In genomic region chr5:1931590-1932138, GRCh38 we compare ENCODE assay signal across 9 cellular contexts. TPM values are rescaled to one million over a fixed set of nuclear protein-coding genes. Genes with fewer than 3 reads are reported as not detected.
DNase-seq lines count a peak whose midpoint lies in the region; ATAC-seq, FAIRE-seq and TF ChIP-seq lines count a peak whose summit lies in the region.
"Had no signal": no experiment of that assay in that cellular context is flagged by ENCODE, and none has a peak within 500 bp of the region (broad histone marks: within the 10 kb centered on the region; RNA-seq: fewer than 3 reads in every experiment).

No MANE protein-coding gene starts in this region.

- peak overlapping the region; percentile 42 for H3K27ac ChIP-seq in RWPE2 (ENCODE audit: poor library complexity, severe bottlenecking)
- peak overlapping the region; percentile 29 for H3K27ac ChIP-seq in cardiac muscle cell
- H3K27ac ChIP-seq in muscle layer of duodenum (ENCODE audit: low read length), result no peak overlapping the region
- peak overlapping the region in 1 of 4 donors; percentile 79 for H3K27ac ChIP-seq in tibial nerve
- no peak overlapping the region for H3K27ac ChIP-seq in naive thymus-derived CD4-positive, alpha-beta T cell (ENCODE audit: low read depth, low read length)
- H3K27ac ChIP-seq in small intestine (ENCODE audit: low read depth in 1 of 2, low read length in 1 of 2), result no peak overlapping the region

- H3K4me1 Mint-ChIP-seq in naive thymus-derived CD4-positive, alpha-beta T cell, result peaks cover 0 to 5% (median 0%) of the 10 kb centered on the region in 7 donors

- DNase-seq in RWPE2 (ENCODE audit: low spot score), result peak; percentile 67
- DNase-seq in cardiac muscle cell (ENCODE audit: low read depth in 1 of 2, low spot score in 1 of 2), result peak in 1 of 2 donors; percentile 69
- no peak for DNase-seq in tibial nerve (ENCODE audit: low spot score in 2 of 2)
- DNase-seq in glomerular visceral epithelial cell (ENCODE audit: extremely low spot score), result no peak
- no peak for DNase-seq in naive thymus-derived CD4-positive, alpha-beta T cell
- no peak for DNase-seq in small intestine
- DNase-seq in NCI-H446 (lab: John Stamatoyannopoulos, UW), result no peak
- DNase-seq: NCI-H1694 had no signal

- no peak for FAIRE-seq in small intestine (lab: Jason Lieb, UNC)

- no peaks in the 10 kb centered on the region for H3K27me3 ChIP-seq in RWPE2 (ENCODE audit: insufficient read depth, poor library complexity, severe bottlenecking)
- H3K27me3 ChIP-seq in cardiac muscle cell, result peaks cover 19% of the 10 kb centered on the region
- peaks cover 13% of the 10 kb centered on the region for H3K27me3 ChIP-seq in muscle layer of duodenum (ENCODE audit: low read depth, low read length)
- H3K27me3 ChIP-seq in tibial nerve, result peaks cover 0 to 18% of the 10 kb centered on the region in 2 donors
- H3K27me3 ChIP-seq in naive thymus-derived CD4-positive, alpha-beta T cell (ENCODE audit: control insufficient read depth in 2 of 2, insufficient read depth in 2 of 2, low read length in 2 of 2), result peaks cover 0 to 11% of the 10 kb centered on the region in 2 donors
- peaks cover 13 to 21% of the 10 kb centered on the region in 2 donors for H3K27me3 ChIP-seq in small intestine (ENCODE audit: control insufficient read depth in 2 of 2, insufficient read depth in 2 of 2, low read length in 2 of 2)

- intact Hi-C loops in naive thymus-derived CD4-positive, alpha-beta T cell (cut with micrococcal nuclease), result no loop called here

- no peak for TF ChIP-seq EP300 in tibial nerve (IDR thresholded peaks at IDR 0.05)

- H3K36me3 ChIP-seq in RWPE2 (ENCODE audit: low read depth), result no peaks in the 10 kb centered on the region
- H3K36me3 ChIP-seq in cardiac muscle cell, result no peaks in the 10 kb centered on the region
- H3K36me3 ChIP-seq in muscle layer of duodenum (ENCODE audit: control insufficient read depth in 1 of 2, insufficient read depth in 2 of 2, low read length in 2 of 2), result peaks cover 0 to 8% of the 10 kb centered on the region in 2 donors
- peaks cover 0 to 5% (median 0%) of the 10 kb centered on the region in 3 donors for H3K36me3 ChIP-seq in tibial nerve
- H3K36me3 ChIP-seq in naive thymus-derived CD4-positive, alpha-beta T cell (ENCODE audit: control insufficient read depth in 2 of 3, insufficient read depth in 3 of 3, low read length in 3 of 3), result no peaks in the 10 kb centered on the region
- no peaks in the 10 kb centered on the region for H3K36me3 ChIP-seq in small intestine (ENCODE audit: control insufficient read depth in 2 of 2, insufficient read depth in 2 of 2, low read length in 2 of 2)

- TF ChIP-seq CTCF in RWPE2 (IDR thresholded peaks at IDR 0.05; ENCODE audit: poor library complexity, severe bottlenecking) (no peak), cardiac muscle cell (IDR thresholded peaks at IDR 0.05; ENCODE audit: low read depth, low read length) (no peak), tibial nerve (IDR thresholded peaks at IDR 0.05) (no peak)

- H3K4me3 ChIP-seq in RWPE2 (ENCODE audit: severe bottlenecking) (peak overlapping the region; percentile 32), cardiac muscle cell (peak overlapping the region; percentile 7), muscle layer of duodenum (ENCODE audit: low read depth in 1 of 2, low read length in 2 of 2) (peak overlapping the region; percentile 11 to 65), tibial nerve (peak overlapping the region; percentile 4 to 57 (median 30)), small intestine (ENCODE audit: low read depth in 1 of 2, low read length in 2 of 2) (no peak overlapping the region)
- no peak overlapping the region for H3K4me3 ChIP-seq in naive thymus-derived CD4-positive, alpha-beta T cell (ENCODE audit: low read length)

- H3K9me3 Mint-ChIP-seq in naive thymus-derived CD4-positive, alpha-beta T cell, result peaks cover 0 to 3% (median 0%) of the 10 kb centered on the region in 11 donors

- no peaks in the 10 kb centered on the region for H3K36me3 Mint-ChIP-seq in naive thymus-derived CD4-positive, alpha-beta T cell

- no peak overlapping the region for H3K27ac Mint-ChIP-seq in naive thymus-derived CD4-positive, alpha-beta T cell

- 7 to 10% methylated on average over 13 of the region's 30 CpGs for WGBS in tibial nerve, 2 donors
- 6 to 7% (median 7%) methylated on average over 23 to 30 of the region's 30 CpGs for WGBS in small intestine, 3 donors

- H3K27me3 Mint-ChIP-seq in naive thymus-derived CD4-positive, alpha-beta T cell, result peaks cover 16 to 44% (median 29%) of the 10 kb centered on the region in 5 donors

- H3K9me3 ChIP-seq in RWPE2 (ENCODE audit: severe bottlenecking) (no peaks in the 10 kb centered on the region), cardiac muscle cell (ENCODE audit: low read depth) (no peaks in the 10 kb centered on the region), muscle layer of duodenum (ENCODE audit: control insufficient read depth in 1 of 2, low read length in 2 of 2) (no peaks in the 10 kb centered on the region), tibial nerve (peaks cover 0 to under 1% (median 0%) of the 10 kb centered on the region in 4 donors), small intestine (ENCODE audit: control insufficient read depth, low read depth) (no peaks in the 10 kb centered on the region)
- no peaks in the 10 kb centered on the region for H3K9me3 ChIP-seq in naive thymus-derived CD4-positive, alpha-beta T cell (ENCODE audit: control insufficient read depth in 2 of 3, low read length in 3 of 3)

- peak; percentile 35 for ATAC-seq in RWPE2 (ENCODE audit: low read depth)
- no peak for ATAC-seq in naive thymus-derived CD4-positive, alpha-beta T cell

- H3K4me3 Mint-ChIP-seq in naive thymus-derived CD4-positive, alpha-beta T cell, result peak overlapping the region in 1 of 10 donors; percentile 43

- CTCF ChIA-PET in naive thymus-derived CD4-positive, alpha-beta T cell (lab: Charles Lee), result no interaction called here

- no peak for TF ChIP-seq POLR2A in tibial nerve (IDR thresholded peaks at IDR 0.05)

- POLR2A ChIA-PET in naive thymus-derived CD4-positive, alpha-beta T cell (lab: Charles Lee), result no interaction called here

- H3K4me1 ChIP-seq in RWPE2 (ENCODE audit: insufficient read depth, poor library complexity, severe bottlenecking), result peaks cover 19% of the 10 kb centered on the region
- H3K4me1 ChIP-seq in cardiac muscle cell (ENCODE audit: low read depth), result peaks cover 4% of the 10 kb centered on the region
- H3K4me1 ChIP-seq in muscle layer of duodenum (ENCODE audit: control insufficient read depth in 1 of 2, insufficient read depth in 2 of 2, low read length in 2 of 2), result peaks cover 0 to 14% of the 10 kb centered on the region in 2 donors
- peaks cover 0 to 12% (median 0%) of the 10 kb centered on the region in 4 donors for H3K4me1 ChIP-seq in tibial nerve
- H3K4me1 ChIP-seq in naive thymus-derived CD4-positive, alpha-beta T cell (ENCODE audit: control insufficient read depth in 2 of 2, insufficient read depth in 2 of 2, low read length in 2 of 2), result no peaks in the 10 kb centered on the region
- H3K4me1 ChIP-seq in small intestine (ENCODE audit: control insufficient read depth in 2 of 2, insufficient read depth in 1 of 2, low read depth in 1 of 2, low read length in 1 of 2), result no peaks in the 10 kb centered on the region

RNA-seq across cellular contexts. Expression of gene IRX4, which starts 48.9 kb away (rescaled TPM):
- total RNA-seq in cardiac muscle cell (284 and 308 TPM in 2 replicates), tibial nerve (not detected)
- polyA plus RNA-seq in cardiac muscle cell (208 and 257 TPM in 2 replicates), small intestine (under 1 TPM in 1 of 3 donors, not detected in 2; 0.03 TPM)
- not detected for total RNA-seq in naive thymus-derived CD4-positive, alpha-beta T cell
- not detected for polyA plus RNA-seq in naive thymus-derived CD4-positive, alpha-beta T cell

Comparison
In these comparisons a context has a peak if more than half of its experiments do, and no peak if none do; other contexts are left out.
1. H3K27ac ChIP-seq: peak in RWPE2 (single experiment) and cardiac muscle cell (single experiment); none in muscle layer of duodenum (single experiment), naive thymus-derived CD4-positive, alpha-beta T cell (single experiment) and small intestine (0 of 2).
2. H3K4me3 ChIP-seq: peak in RWPE2 (single experiment), cardiac muscle cell (single experiment), muscle layer of duodenum (2 of 2) and tibial nerve (4 of 4); none in naive thymus-derived CD4-positive, alpha-beta T cell (single experiment) and small intestine (0 of 2).
3. RNA of gene IRX4, which starts 48.9 kb away (total RNA-seq): 284 to 308 TPM in cardiac muscle cell; not detected in tibial nerve and not detected in naive thymus-derived CD4-positive, alpha-beta T cell; every median in the first group is over 100 times any median in the second.